In genomic region chr3:82262193-82262592, GRCh38 we compare ENCODE assay signal across 26 cellular contexts.
"Had no signal": no experiment of that assay in that cellular context is flagged by ENCODE, and none has a peak within 500 bp of the region (broad histone marks: within the 10 kb centered on the region; RNA-seq: fewer than 3 reads in every experiment).

No MANE protein-coding gene starts in this region.

- ATAC-seq: gastroesophageal sphincter; natural killer cell; stimulated activated naive B cell treated with anti-CD40 and anti-IgM and Interleukin-4, amounts not matched to agents 10 μg/mL and 1 μg/mL and 100 μg/mL, for 72 hours had no signal

- H3K9me3 ChIP-seq: gastroesophageal sphincter, left ventricle myocardium inferior, ovary, sigmoid colon, stomach, thyroid gland, upper lobe of left lung had no signal

- H2AFZ ChIP-seq: hepatocyte had no signal

- H3K27ac Mint-ChIP-seq: activated naive CD8-positive, alpha-beta T cell; immature natural killer cell; natural killer cell; progenitor cell of endocrine pancreas; stimulated activated naive B cell treated with anti-CD40 and anti-IgM and Interleukin-4, amounts not matched to agents 10 μg/mL and 1 μg/mL and 100 μg/mL, for 72 hours had no signal

- H3K4me1 ChIP-seq: gastroesophageal sphincter, left ventricle myocardium inferior, sigmoid colon, stomach, thyroid gland, upper lobe of left lung had no signal

- H3K36me3 ChIP-seq: gastroesophageal sphincter, left ventricle myocardium inferior, ovary, sigmoid colon, stomach, thyroid gland, upper lobe of left lung had no signal

- H3K9me3 Mint-ChIP-seq: stimulated activated naive B cell treated with anti-CD40 and anti-IgM and Interleukin-4, amounts not matched to agents 10 μg/mL and 1 μg/mL and 100 μg/mL, for 72 hours had no signal

- H3K4me1 Mint-ChIP-seq: immature natural killer cell; natural killer cell; stimulated activated naive B cell treated with anti-CD40 and anti-IgM and Interleukin-4, amounts not matched to agents 10 μg/mL and 1 μg/mL and 100 μg/mL, for 72 hours had no signal

- H3K4me3 ChIP-seq: gastroesophageal sphincter, hepatocyte, left ventricle myocardium inferior, lung, ovary, sigmoid colon, smooth muscle cell, stomach, thyroid gland, upper lobe of left lung had no signal

- DNase-seq: activated CD4-positive, alpha-beta T cell treated with anti-CD3 and anti-CD28 coated beads for 4 hours; activated CD4-positive, alpha-beta T cell treated with anti-CD3 and anti-CD28 coated beads, Interleukin-2, amount 50 U/mL, for 4 hours; activated CD8-positive, alpha-beta memory T cell treated with anti-CD3 and anti-CD28 coated beads for 24 hours; activated effector memory CD4-positive, alpha-beta T cell treated with Interleukin-2 at 50 U/mL for 16 hours; activated naive CD4-positive, alpha-beta T cell treated with Interleukin-2 at 50 U/mL for 16 hours; anterior cingulate cortex; dermis blood vessel endothelial cell; effector CD4-positive, alpha-beta T cell; immature natural killer cell; left ventricle myocardium inferior; mesendoderm; natural killer cell; ovary; retina; sigmoid colon; stimulated activated CD4-positive, alpha-beta T cell treated with anti-CD3 and anti-CD28 coated beads, Interleukin-1b, Interleukin-23, amount 100 ng/mL, for 48 hours; stimulated activated naive B cell treated with anti-CD40 and anti-IgM and Interleukin-4, amounts not matched to agents 10 μg/mL and 1 μg/mL and 100 μg/mL, for 72 hours; stomach; thyroid gland; upper lobe of left lung had no signal

- H3K4me2 ChIP-seq: hepatocyte, smooth muscle cell had no signal

- H3K79me2 ChIP-seq: hepatocyte had no signal

- H3K27me3 ChIP-seq: gastroesophageal sphincter, hepatocyte, sigmoid colon, stomach, thyroid gland, upper lobe of left lung had no signal

- H3K4me3 Mint-ChIP-seq: activated naive CD8-positive, alpha-beta T cell; immature natural killer cell; natural killer cell; stimulated activated naive B cell treated with anti-CD40 and anti-IgM and Interleukin-4, amounts not matched to agents 10 μg/mL and 1 μg/mL and 100 μg/mL, for 72 hours had no signal

- H3K27ac ChIP-seq: gastroesophageal sphincter, hepatocyte, left ventricle myocardium inferior, ovary, sigmoid colon, stomach, thyroid gland, upper lobe of left lung had no signal

- H3K36me3 Mint-ChIP-seq: activated naive CD8-positive, alpha-beta T cell; natural killer cell; stimulated activated naive B cell treated with anti-CD40 and anti-IgM and Interleukin-4, amounts not matched to agents 10 μg/mL and 1 μg/mL and 100 μg/mL, for 72 hours had no signal

- H3K27me3 Mint-ChIP-seq: activated naive CD8-positive, alpha-beta T cell; progenitor cell of endocrine pancreas; stimulated activated naive B cell treated with anti-CD40 and anti-IgM and Interleukin-4, amounts not matched to agents 10 μg/mL and 1 μg/mL and 100 μg/mL, for 72 hours had no signal
